In genomic region chr1:26362331-26362730, GRCh38 we compare ENCODE assay signal across 1 cellular context.
TF ChIP-seq lines count a peak whose summit lies in the region.

No MANE protein-coding gene starts in this region.

TF ChIP-seq in HepG2, 621 proteins besides CTCF, POLR2A, EP300 and RAD21:
- TF ChIP-seq ZSCAN21 (CRISPR knock-in tag; IDR thresholded peaks at IDR 0.05; ENCODE audit: borderline replicate concordance) (no peak), PHF21A (CRISPR knock-in tag; IDR thresholded peaks at IDR 0.05) (no peak), ZNF768 (CRISPR knock-in tag; IDR thresholded peaks at IDR 0.05) (peak; percentile 76), ZNF274 (CRISPR knock-in tag; IDR thresholded peaks at IDR 0.05) (no peak), SP5 (CRISPR knock-in tag; IDR thresholded peaks at IDR 0.05; ENCODE audit: borderline replicate concordance, low read depth) (no peak), TBP (CRISPR knock-in tag; IDR thresholded peaks at IDR 0.05) (no peak), FOXP4 (CRISPR knock-in tag; IDR thresholded peaks at IDR 0.05) (no peak), AGO2 (optimal IDR thresholded peaks at IDR 0.05; ENCODE audit: low read depth, low read length) (no peak), HHEX (CRISPR knock-in tag; IDR thresholded peaks at IDR 0.05) (no peak)
